18 cellular contexts compared by ENCODE assay signal in genomic region chr3:177589041-177589650, GRCh38.
A peak's percentile ranks its signal among the peaks of the same experiment; 100 is the strongest.
DNase-seq lines count a peak whose midpoint lies in the region; ATAC-seq and TF ChIP-seq lines count a peak whose summit lies in the region.
"Had no signal": no experiment of that assay in that cellular context is flagged by ENCODE, and none has a peak within 500 bp of the region (broad histone marks: within the 10 kb centered on the region; RNA-seq: fewer than 3 reads in every experiment).

No MANE protein-coding gene starts in this region.

- H3K9ac ChIP-seq in SK-N-MC (ENCODE audit: insufficient read length) (no peak overlapping the region), skeletal muscle satellite cell (ENCODE audit: low read depth, low read length) (peak overlapping the region; percentile 53)

- ATAC-seq in esophagus mucosa (peak; percentile 27), Right ventricle myocardium superior (ENCODE audit: poor library complexity) (no peak), HG03097 (IDR thresholded peaks at IDR 0.05; ENCODE audit: low FRiP score, unreplicated experiment) (no peak)

- H3K27ac Mint-ChIP-seq in HFFc6: 0 out of 2 replicates have a peak overlapping the region, but pooled peaks have one; percentile 84
- H3K27ac Mint-ChIP-seq: activated CD4-positive, alpha-beta memory T cell treated with anti-CD3 and anti-CD28 coated beads for 36 hours; activated naive CD8-positive, alpha-beta T cell; activated T-cell treated with anti-CD3 and anti-CD28 coated beads, Interleukin-2, amount 50 U/mL, for 24 hours had no signal

- peaks cover 55% of the 10 kb centered on the region for H3K4me1 Mint-ChIP-seq in HFFc6 (ENCODE audit: low read depth)

- no peaks in the 10 kb centered on the region for H3K36me3 ChIP-seq in SK-N-MC (ENCODE audit: insufficient read depth, low read length)
- H3K36me3 ChIP-seq in skeletal muscle satellite cell (ENCODE audit: insufficient read depth, low read length): no peaks in the 10 kb centered on the region
- H3K36me3 ChIP-seq: BE2C, lower lobe of right lung, MG63 had no signal

- H3K36me3 Mint-ChIP-seq in HFFc6 (ENCODE audit: low read depth): no peaks in the 10 kb centered on the region; the same call in 1 of the 2 replicates
- H3K36me3 Mint-ChIP-seq: activated CD4-positive, alpha-beta memory T cell treated with anti-CD3 and anti-CD28 coated beads for 36 hours; activated naive CD8-positive, alpha-beta T cell had no signal

- H3K27me3 ChIP-seq in skeletal muscle satellite cell (ENCODE audit: control insufficient read depth, insufficient read depth, low read length): no peaks in the 10 kb centered on the region
- H3K27me3 ChIP-seq: BE2C, MG63 had no signal

- H3K4me2 ChIP-seq in skeletal muscle satellite cell (ENCODE audit: low read length): no peak overlapping the region

- no peak overlapping the region; the same call in 1 of the 2 replicates for H3K4me3 Mint-ChIP-seq in HFFc6
- H3K4me3 Mint-ChIP-seq: activated CD4-positive, alpha-beta memory T cell treated with anti-CD3 and anti-CD28 coated beads for 36 hours; activated naive CD8-positive, alpha-beta T cell; activated T-cell treated with anti-CD3 and anti-CD28 coated beads, Interleukin-2, amount 50 U/mL, for 24 hours had no signal

- intact Hi-C loops in Right ventricle myocardium superior (cut with DNase I): no loop called here

- H3K4me1 ChIP-seq in skeletal muscle satellite cell (ENCODE audit: control insufficient read depth, insufficient read depth, low read length): peaks cover 53% of the 10 kb centered on the region

- H3K27me3 Mint-ChIP-seq in HFFc6 (ENCODE audit: insufficient read depth): no peaks in the 10 kb centered on the region; the same call in 1 of the 2 replicates
- H3K27me3 Mint-ChIP-seq: activated CD4-positive, alpha-beta memory T cell treated with anti-CD3 and anti-CD28 coated beads for 36 hours; activated naive CD8-positive, alpha-beta T cell; activated T-cell treated with anti-CD3 and anti-CD28 coated beads, Interleukin-2, amount 50 U/mL, for 24 hours had no signal

- H3K4me3 ChIP-seq in SK-N-MC (no peak overlapping the region), skeletal muscle satellite cell (ENCODE audit: low read length) (no peak overlapping the region)
- H3K4me3 ChIP-seq: lower lobe of right lung, MG63 had no signal

- peak overlapping the region; percentile 12; the same call in 1 of the 2 replicates for H3K27ac ChIP-seq in SK-N-MC
- H3K27ac ChIP-seq: lower lobe of right lung had no signal

- no peak for DNase-seq in HFFc6
- DNase-seq in SK-N-MC (ENCODE audit: low read depth, low spot score): no peak
- no peak for DNase-seq in Right ventricle myocardium superior
- DNase-seq in NAMALWA (ENCODE audit: low spot score): no peak
- DNase-seq: activated CD4-positive, alpha-beta memory T cell treated with anti-CD3 and anti-CD28 coated beads for 36 hours; activated T-cell treated with anti-CD3 and anti-CD28 coated beads, Interleukin-2, amount 50 U/mL, for 24 hours; BE2C; head of caudate nucleus; lower lobe of right lung; NCI-H1930; NCI-H446 treated with DMSO at 0.1 percent for 48 hours; small intestine; stimulated activated CD4-positive, alpha-beta T cell treated with anti-CD3 and anti-CD28 coated beads, Interleukin-4, amount 100 ng/mL, for 4 hours had no signal

- no peak for TF ChIP-seq CTCF in HFFc6 (IDR thresholded peaks at IDR 0.05)

- H3K9me3 Mint-ChIP-seq in HFFc6: peaks cover 7% of the 10 kb centered on the region; the same call in 1 of the 2 replicates

- H3K9me3 ChIP-seq in SK-N-MC (ENCODE audit: low read depth, low read length) (no peaks in the 10 kb centered on the region; the same call in 1 of the 2 replicates), skeletal muscle satellite cell (replicated peaks; ENCODE audit: low read length) (no peaks in the 10 kb centered on the region)
- H3K9me3 ChIP-seq: BE2C, lower lobe of right lung had no signal
